ENCODE assay signal across 1 cellular context in the genomic region with DNA sequence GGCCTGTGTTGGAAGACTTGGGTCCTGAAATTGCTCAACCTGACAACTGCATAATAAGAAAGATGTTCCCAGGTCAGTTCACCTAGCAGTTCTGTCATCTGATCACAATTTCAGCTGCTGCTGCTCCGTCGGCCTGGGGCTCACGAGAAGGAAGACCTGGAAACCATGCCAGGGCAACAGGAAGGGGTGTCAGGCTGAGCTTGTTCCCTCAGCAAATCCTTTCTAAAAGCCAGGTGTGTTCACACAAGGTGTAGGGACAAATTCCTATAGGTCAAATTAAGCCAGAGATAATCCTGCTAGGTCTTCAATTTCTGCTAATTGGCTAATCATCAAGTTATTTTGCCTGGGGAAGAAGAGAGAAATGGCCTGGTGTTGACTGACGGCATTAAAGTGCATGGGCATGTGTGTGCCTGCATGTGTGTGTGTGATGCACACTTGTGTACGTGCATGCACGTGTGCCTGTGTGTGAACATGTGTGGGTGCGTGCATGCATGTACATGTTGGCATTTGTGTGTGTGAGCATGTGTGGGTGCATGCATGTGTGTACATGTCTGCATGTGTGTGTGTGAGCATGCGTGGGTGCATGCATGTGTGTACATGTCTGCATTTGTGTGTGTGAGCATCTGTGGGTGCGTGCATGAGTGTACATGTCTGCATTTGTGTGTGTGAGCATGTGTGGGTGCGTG.
TF ChIP-seq lines count a peak whose summit lies in the region.

No MANE protein-coding gene starts in this region.

TF ChIP-seq in IMR-90, 13 proteins besides CTCF, POLR2A, EP300 and RAD21 (continued from another document):
- no peak for TF ChIP-seq CHD1 (IDR thresholded peaks at IDR 0.05; ENCODE audit: low read depth, low read length)
- no peak for TF ChIP-seq SMC3 (IDR thresholded peaks at IDR 0.05; ENCODE audit: low read depth, low read length)
- no peak for TF ChIP-seq FOS (IDR thresholded peaks at IDR 0.05; ENCODE audit: low read depth, low read length)
- TF ChIP-seq, protein P1, sequence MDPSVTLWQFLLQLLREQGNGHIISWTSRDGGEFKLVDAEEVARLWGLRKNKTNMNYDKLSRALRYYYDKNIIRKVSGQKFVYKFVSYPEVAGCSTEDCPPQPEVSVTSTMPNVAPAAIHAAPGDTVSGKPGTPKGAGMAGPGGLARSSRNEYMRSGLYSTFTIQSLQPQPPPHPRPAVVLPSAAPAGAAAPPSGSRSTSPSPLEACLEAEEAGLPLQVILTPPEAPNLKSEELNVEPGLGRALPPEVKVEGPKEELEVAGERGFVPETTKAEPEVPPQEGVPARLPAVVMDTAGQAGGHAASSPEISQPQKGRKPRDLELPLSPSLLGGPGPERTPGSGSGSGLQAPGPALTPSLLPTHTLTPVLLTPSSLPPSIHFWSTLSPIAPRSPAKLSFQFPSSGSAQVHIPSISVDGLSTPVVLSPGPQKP (IDR thresholded peaks at IDR 0.05; ENCODE audit: borderline replicate concordance, low read depth, low read length) = no peak
- no peak for TF ChIP-seq NFE2L2 (IDR thresholded peaks at IDR 0.05; ENCODE audit: low read depth, low read length)
- no peak for TF ChIP-seq RCOR1 (IDR thresholded peaks at IDR 0.05; ENCODE audit: insufficient replicate concordance, low read length)
- TF ChIP-seq RFX5 (IDR thresholded peaks at IDR 0.05; ENCODE audit: low read depth, low read length) = no peak
- TF ChIP-seq MXI1 (IDR thresholded peaks at IDR 0.05; ENCODE audit: borderline replicate concordance, low read depth, low read length) = no peak
- TF ChIP-seq, protein P2, sequence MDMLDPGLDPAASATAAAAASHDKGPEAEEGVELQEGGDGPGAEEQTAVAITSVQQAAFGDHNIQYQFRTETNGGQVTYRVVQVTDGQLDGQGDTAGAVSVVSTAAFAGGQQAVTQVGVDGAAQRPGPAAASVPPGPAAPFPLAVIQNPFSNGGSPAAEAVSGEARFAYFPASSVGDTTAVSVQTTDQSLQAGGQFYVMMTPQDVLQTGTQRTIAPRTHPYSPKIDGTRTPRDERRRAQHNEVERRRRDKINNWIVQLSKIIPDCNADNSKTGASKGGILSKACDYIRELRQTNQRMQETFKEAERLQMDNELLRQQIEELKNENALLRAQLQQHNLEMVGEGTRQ (IDR thresholded peaks at IDR 0.05; ENCODE audit: low read depth, low read length) = no peak
- TF ChIP-seq CEBPB (IDR thresholded peaks at IDR 0.05; ENCODE audit: low read depth, low read length) = no peak
